In the genomic region with DNA sequence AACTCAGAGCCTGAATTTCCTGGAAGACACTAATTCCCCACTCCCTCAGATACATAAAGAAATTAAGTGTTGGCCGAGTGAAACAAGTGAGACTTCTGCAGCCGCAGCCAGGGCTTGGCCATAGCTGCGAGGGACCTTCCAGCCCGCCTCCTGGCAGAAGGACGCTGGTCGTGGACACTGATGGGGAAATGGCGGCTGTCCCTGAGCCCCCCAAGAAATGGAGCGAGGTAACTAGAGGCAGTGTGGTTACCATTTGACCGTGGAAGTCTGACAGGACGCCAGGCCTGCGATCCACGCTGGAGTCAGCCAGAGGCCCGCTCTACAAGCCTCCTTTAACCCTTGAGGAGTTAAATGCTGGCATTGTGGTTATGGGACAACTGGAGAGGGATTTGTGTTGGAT, we compare ENCODE assay signal across 19 cellular contexts.
DNase-seq lines count a peak whose midpoint lies in the region; ATAC-seq and TF ChIP-seq lines count a peak whose summit lies in the region.
"Had no signal": no experiment of that assay in that cellular context is flagged by ENCODE, and none has a peak within 500 bp of the region (broad histone marks: within the 10 kb centered on the region; RNA-seq: fewer than 3 reads in every experiment).

No MANE protein-coding gene starts in this region.

- no peaks in the 10 kb centered on the region for H3K27me3 Mint-ChIP-seq in CD4-positive, CD25-positive, alpha-beta regulatory T cell
- H3K27me3 Mint-ChIP-seq in IgD-negative memory B cell, result peaks cover 2% of the 10 kb centered on the region
- H3K27me3 Mint-ChIP-seq in type B pancreatic cell, result peaks cover 3% of the 10 kb centered on the region

- peaks cover 54% of the 10 kb centered on the region for H3K36me3 ChIP-seq in CD4-positive, CD25-positive, alpha-beta regulatory T cell (ENCODE audit: control insufficient read depth, insufficient read depth, low read length)
- H3K36me3 ChIP-seq: SJSA1 had no signal

- no peak overlapping the region for H3K27ac ChIP-seq in CD4-positive, CD25-positive, alpha-beta regulatory T cell (ENCODE audit: insufficient read depth, low read length, poor library complexity, severe bottlenecking)
- peak overlapping the region; percentile 4 to 81 for H3K27ac ChIP-seq in coronary artery
- H3K27ac ChIP-seq: foreskin keratinocyte, SJSA1 had no signal

- H3K4me1 Mint-ChIP-seq in CD4-positive, CD25-positive, alpha-beta regulatory T cell, result peaks cover 22 to 84% (median 48%) of the 10 kb centered on the region in 4 donors
- H3K4me1 Mint-ChIP-seq in IgD-negative memory B cell (peaks cover 51 to 73% (median 58%) of the 10 kb centered on the region in 3 donors), type B pancreatic cell (ENCODE audit: unreplicated experiment) (peaks cover 30% of the 10 kb centered on the region)

- H3K4me3 Mint-ChIP-seq in CD4-positive, CD25-positive, alpha-beta regulatory T cell, result peak overlapping the region in 1 of 4 donors; percentile 54
- H3K4me3 Mint-ChIP-seq in IgD-negative memory B cell, result no peak overlapping the region
- H3K4me3 Mint-ChIP-seq in type B pancreatic cell, result no peak overlapping the region
- H3K4me3 Mint-ChIP-seq: HFFc6; T-helper 2 cell treated with Interferon-gamma antibody and Interleukin-4, amounts not matched to agents 5 μg/mL and 100 μg/mL, for 36 hours had no signal

- peaks cover 46% of the 10 kb centered on the region for H3K36me3 Mint-ChIP-seq in CD4-positive, CD25-positive, alpha-beta regulatory T cell
- peaks cover 3% of the 10 kb centered on the region for H3K36me3 Mint-ChIP-seq in IgD-negative memory B cell
- H3K36me3 Mint-ChIP-seq in type B pancreatic cell, result peaks cover 5% of the 10 kb centered on the region

- H3K4me3 ChIP-seq in CD4-positive, CD25-positive, alpha-beta regulatory T cell (ENCODE audit: low read depth, low read length), result no peak overlapping the region
- H3K4me3 ChIP-seq in coronary artery, result peak overlapping the region; percentile 53
- H3K4me3 ChIP-seq: SJSA1 had no signal

- TF ChIP-seq CTCF in coronary artery (IDR thresholded peaks at IDR 0.05), result no peak
- TF ChIP-seq CTCF in type B pancreatic cell (conservative IDR thresholded peaks at IDR 0.05), result no peak

- intact Hi-C loops in sciatic nerve (cut with DNase I), result no loop called here

- no peaks in the 10 kb centered on the region for H3K9me3 Mint-ChIP-seq in CD4-positive, CD25-positive, alpha-beta regulatory T cell
- peaks cover 0 to 2% (median 0%) of the 10 kb centered on the region in 3 donors for H3K9me3 Mint-ChIP-seq in IgD-negative memory B cell
- H3K9me3 Mint-ChIP-seq in type B pancreatic cell, result no peaks in the 10 kb centered on the region
- H3K9me3 Mint-ChIP-seq: HFFc6; T-helper 2 cell treated with Interferon-gamma antibody and Interleukin-4, amounts not matched to agents 5 μg/mL and 100 μg/mL, for 36 hours had no signal

- H3K9me3 ChIP-seq in CD4-positive, CD25-positive, alpha-beta regulatory T cell (ENCODE audit: control insufficient read depth in 2 of 2, low read length in 2 of 2), result no peaks in the 10 kb centered on the region
- H3K9me3 ChIP-seq: SJSA1 had no signal

- no peak for ATAC-seq in CD4-positive, CD25-positive, alpha-beta regulatory T cell (ENCODE audit: low read depth in 2 of 2)
- ATAC-seq in sciatic nerve, result peak; percentile 35
- ATAC-seq in GM18519 (IDR thresholded peaks at IDR 0.05; ENCODE audit: low FRiP score, unreplicated experiment), result no peak
- ATAC-seq in GM19463 (IDR thresholded peaks at IDR 0.05; ENCODE audit: unreplicated experiment), result no peak
- ATAC-seq: foreskin keratinocyte had no signal

- no peaks in the 10 kb centered on the region for H3K27me3 ChIP-seq in CD4-positive, CD25-positive, alpha-beta regulatory T cell (ENCODE audit: control insufficient read depth, insufficient read depth, low read length)
- H3K27me3 ChIP-seq: SJSA1 had no signal

- H3K27ac Mint-ChIP-seq in CD4-positive, CD25-positive, alpha-beta regulatory T cell, result peak overlapping the region in 2 of 3 donors; percentile 15 to 73
- peak overlapping the region in 2 of 3 donors; percentile 7 to 84 for H3K27ac Mint-ChIP-seq in IgD-negative memory B cell
- H3K27ac Mint-ChIP-seq in type B pancreatic cell, result no peak overlapping the region
- H3K27ac Mint-ChIP-seq: HFFc6; T-helper 2 cell treated with Interferon-gamma antibody and Interleukin-4, amounts not matched to agents 5 μg/mL and 100 μg/mL, for 36 hours had no signal

- H3K4me1 ChIP-seq in CD4-positive, CD25-positive, alpha-beta regulatory T cell (ENCODE audit: control insufficient read depth, insufficient read depth, low read length, poor library complexity, severe bottlenecking), result peaks cover 11% of the 10 kb centered on the region
- H3K4me1 ChIP-seq: foreskin keratinocyte, SJSA1 had no signal

- DNase-seq in CD4-positive, CD25-positive, alpha-beta regulatory T cell, result no peak
- DNase-seq in coronary artery (ENCODE audit: low spot score), result no peak
- no peak for DNase-seq in sciatic nerve (ENCODE audit: low spot score)
- DNase-seq in occipital lobe (lab: John Stamatoyannopoulos, UW), result no peak
- no peak for DNase-seq in type B pancreatic cell (ENCODE audit: extremely low spot score, unreplicated experiment)
- DNase-seq: COR-L47, cortex of kidney, foreskin keratinocyte, HFFc6, hypothalamus, kidney, NCI-H1092 treated with DMSO at 0.1 percent for 48 hours, NCI-H69, retina had no signal
